ENCODE assay signal across 2 cellular contexts in the genomic region with DNA sequence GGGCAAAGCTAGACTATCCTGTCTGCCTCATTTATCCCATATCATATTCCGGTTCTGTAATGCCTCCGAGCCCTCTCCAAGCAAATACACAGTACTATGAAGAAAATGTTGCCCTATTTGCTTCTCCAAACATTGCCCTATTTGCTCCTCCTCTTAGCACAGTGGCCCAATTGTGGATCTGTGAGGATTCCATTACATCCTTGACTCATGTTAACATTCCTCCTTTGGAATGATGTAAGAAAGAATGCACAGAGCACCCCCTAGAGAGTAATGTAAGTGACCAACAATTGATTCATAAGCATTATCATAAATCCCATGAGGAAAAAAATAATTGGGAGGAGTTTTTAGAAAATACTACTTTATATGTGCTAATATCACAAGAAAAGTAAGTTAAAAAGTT.
TF ChIP-seq lines count a peak whose summit lies in the region.

No MANE protein-coding gene starts in this region.

TF ChIP-seq in A549, 52 proteins besides CTCF, POLR2A, EP300 and RAD21 (continued from another document):
- no peak for TF ChIP-seq FOSL2 (IDR thresholded peaks at IDR 0.05)
- TF ChIP-seq FOSL2 (CRISPR knock-in tag; IDR thresholded peaks at IDR 0.05): peak; percentile 27; the same call in 1 of the 2 replicates
- TF ChIP-seq, protein P1, sequence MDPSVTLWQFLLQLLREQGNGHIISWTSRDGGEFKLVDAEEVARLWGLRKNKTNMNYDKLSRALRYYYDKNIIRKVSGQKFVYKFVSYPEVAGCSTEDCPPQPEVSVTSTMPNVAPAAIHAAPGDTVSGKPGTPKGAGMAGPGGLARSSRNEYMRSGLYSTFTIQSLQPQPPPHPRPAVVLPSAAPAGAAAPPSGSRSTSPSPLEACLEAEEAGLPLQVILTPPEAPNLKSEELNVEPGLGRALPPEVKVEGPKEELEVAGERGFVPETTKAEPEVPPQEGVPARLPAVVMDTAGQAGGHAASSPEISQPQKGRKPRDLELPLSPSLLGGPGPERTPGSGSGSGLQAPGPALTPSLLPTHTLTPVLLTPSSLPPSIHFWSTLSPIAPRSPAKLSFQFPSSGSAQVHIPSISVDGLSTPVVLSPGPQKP (IDR thresholded peaks at IDR 0.05; ENCODE audit: low read depth, low read length): no peak
- TF ChIP-seq MYC (IDR thresholded peaks at IDR 0.05; ENCODE audit: borderline replicate concordance, low read length): no peak
- no peak for TF ChIP-seq TP53 (CRISPR knock-in tag; IDR thresholded peaks at IDR 0.05)
- no peak for TF ChIP-seq RCOR1 (IDR thresholded peaks at IDR 0.05; ENCODE audit: low read depth, low read length)

TF ChIP-seq in HCT116, 20 proteins besides CTCF, POLR2A, EP300 and RAD21:
- TF ChIP-seq, protein P2, sequence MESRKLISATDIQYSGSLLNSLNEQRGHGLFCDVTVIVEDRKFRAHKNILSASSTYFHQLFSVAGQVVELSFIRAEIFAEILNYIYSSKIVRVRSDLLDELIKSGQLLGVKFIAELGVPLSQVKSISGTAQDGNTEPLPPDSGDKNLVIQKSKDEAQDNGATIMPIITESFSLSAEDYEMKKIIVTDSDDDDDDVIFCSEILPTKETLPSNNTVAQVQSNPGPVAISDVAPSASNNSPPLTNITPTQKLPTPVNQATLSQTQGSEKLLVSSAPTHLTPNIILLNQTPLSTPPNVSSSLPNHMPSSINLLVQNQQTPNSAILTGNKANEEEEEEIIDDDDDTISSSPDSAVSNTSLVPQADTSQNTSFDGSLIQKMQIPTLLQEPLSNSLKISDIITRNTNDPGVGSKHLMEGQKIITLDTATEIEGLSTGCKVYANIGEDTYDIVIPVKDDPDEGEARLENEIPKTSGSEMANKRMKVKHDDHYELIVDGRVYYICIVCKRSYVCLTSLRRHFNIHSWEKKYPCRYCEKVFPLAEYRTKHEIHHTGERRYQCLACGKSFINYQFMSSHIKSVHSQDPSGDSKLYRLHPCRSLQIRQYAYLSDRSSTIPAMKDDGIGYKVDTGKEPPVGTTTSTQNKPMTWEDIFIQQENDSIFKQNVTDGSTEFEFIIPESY (IDR thresholded peaks at IDR 0.05; ENCODE audit: extremely low read depth, insufficient replicate concordance, low read length): no peak
- TF ChIP-seq POLR2AphosphoS5 (IDR thresholded peaks at IDR 0.05; ENCODE audit: low read depth, low read length) (no peak), CBX3 (IDR thresholded peaks at IDR 0.05; ENCODE audit: low read depth) (peak; percentile 49; the same call in 1 of the 2 replicates), FOSL1 (IDR thresholded peaks at IDR 0.05; ENCODE audit: low read depth) (peak; percentile 16; the same call in 1 of the 2 replicates), TCF7L2 (IDR thresholded peaks at IDR 0.05; ENCODE audit: borderline replicate concordance, extremely low read depth, insufficient read depth, insufficient read length) (no peak)
